34 cellular contexts compared by ENCODE assay signal in the genomic region with DNA sequence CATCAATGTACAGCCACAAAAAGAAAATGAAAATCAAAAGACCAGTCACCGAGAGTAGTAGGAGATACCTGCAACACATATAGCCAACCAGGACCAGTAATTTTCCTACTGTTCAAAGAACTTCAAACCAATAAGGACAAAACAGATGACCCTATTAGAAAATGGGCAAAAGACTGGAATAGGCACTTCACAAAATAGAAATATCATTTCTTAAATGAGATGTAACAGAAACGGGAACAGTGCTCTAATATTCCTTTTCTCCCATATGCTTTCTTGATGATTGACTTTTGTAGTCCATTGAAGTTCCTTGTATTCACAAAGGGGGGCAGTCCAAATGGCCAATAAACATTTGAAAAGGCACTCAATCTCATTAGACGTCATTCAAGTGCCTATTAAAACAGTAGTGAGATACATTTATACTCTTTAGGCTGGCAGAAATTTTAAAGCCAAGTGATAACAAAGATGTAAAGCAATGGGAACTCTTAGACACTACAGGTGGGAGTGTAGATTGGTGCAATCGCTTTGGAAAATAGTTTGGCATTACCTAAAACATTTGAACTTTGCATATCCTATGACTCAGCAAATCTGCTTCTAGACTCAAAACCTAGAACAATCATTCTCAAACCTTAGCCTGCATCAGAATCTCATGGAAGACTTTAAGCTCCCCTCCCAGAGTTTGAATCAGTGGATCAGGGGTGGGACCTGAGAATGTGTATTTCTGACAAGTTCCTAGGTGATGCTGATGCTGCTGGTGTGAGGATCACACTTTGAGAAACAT.
"Had no signal": no experiment of that assay in that cellular context is flagged by ENCODE, and none has a peak within 500 bp of the region (broad histone marks: within the 10 kb centered on the region; RNA-seq: fewer than 3 reads in every experiment).

No MANE protein-coding gene starts in this region.

- DNase-seq: activated B cell treated with CpG ODN at 0.5 μM for 24 hours; activated CD4-positive, alpha-beta memory T cell treated with anti-CD3 and anti-CD28 coated beads for 36 hours; activated CD4-positive, alpha-beta T cell treated with anti-CD3 and anti-CD28 coated beads for 4 hours; activated CD4-positive, alpha-beta T cell treated with anti-CD3 and anti-CD28 coated beads, Interleukin-2, amount 10 ng/mL, durations not matched to agents 24 days and 14 days; activated CD4-positive, alpha-beta T cell treated with anti-CD3 and anti-CD28 coated beads, Interleukin-2, amount 50 U/mL, for 1 hour; activated CD4-positive, alpha-beta T cell treated with anti-CD3 and anti-CD28 coated beads, Interleukin-2, amount 50 U/mL, for 4 hours; activated CD4-positive, CD25-positive, alpha-beta regulatory T cell treated with anti-CD3 and anti-CD28 coated beads, Interleukin-2, amount 50 U/mL, for 72 hours; activated CD8-positive, alpha-beta memory T cell treated with anti-CD3 and anti-CD28 coated beads, Interleukin-2, amount 50 U/mL, for 4 hours; activated CD8-positive, alpha-beta T cell treated with anti-CD3 and anti-CD28 coated beads for 36 hours; activated effector memory CD4-positive, alpha-beta T cell treated with anti-CD3 and anti-CD28 coated beads, Interleukin-2, amount 50 U/mL, for 16 hours; activated gamma-delta T cell treated with Interleukin-2 at 50 U/mL for 16 hours; activated naive CD4-positive, alpha-beta T cell; activated naive CD4-positive, alpha-beta T cell treated with anti-CD3 and anti-CD28 coated beads for 36 hours; activated naive CD4-positive, alpha-beta T cell treated with anti-CD3 and anti-CD28 coated beads, Interleukin-2, amount 50 U/mL, for 16 hours; activated naive CD8-positive, alpha-beta T cell treated with anti-CD3 and anti-CD28 coated beads for 36 hours; activated T-cell treated with anti-CD3 and anti-CD28 coated beads for 4 hours; activated T-cell treated with anti-CD3 and anti-CD28 coated beads, Interleukin-2, amount 50 U/mL, for 1 hour; activated T-cell treated with anti-CD3 and anti-CD28 coated beads, Interleukin-2, amount 50 U/mL, for 4 hours; activated T-cell treated with anti-CD3 and anti-CD28 coated beads, Interleukin-2, amount 50 U/mL, for 72 hours; adrenal gland; amniotic stem cell; body of pancreas; brain microvascular endothelial cell; central memory CD4-positive, alpha-beta T cell; T-helper 2 cell; T-helper 9 cell had no signal

- H3K36me3 ChIP-seq: adrenal gland, brain microvascular endothelial cell, breast epithelium had no signal

- H3K27ac ChIP-seq: adrenal gland, body of pancreas, brain microvascular endothelial cell, breast epithelium, VCaP had no signal

- H3K27me3 ChIP-seq: adrenal gland, body of pancreas, brain microvascular endothelial cell, breast epithelium had no signal

- ATAC-seq: activated CD8-positive, alpha-beta T cell treated with anti-CD3 and anti-CD28 coated beads for 36 hours; activated naive CD4-positive, alpha-beta T cell treated with anti-CD3 and anti-CD28 coated beads, Interleukin-2, amount 50 U/mL, for 72 hours; activated T-cell treated with anti-CD3 and anti-CD28 coated beads, Interleukin-2, amount 50 U/mL, for 4 hours; activated T-cell treated with anti-CD3 and anti-CD28 coated beads, Interleukin-2, amount 50 U/mL, for 72 hours; activated T-helper 17 cell treated with anti-CD3 and anti-CD28 coated beads, Interleukin-2, amount 50 U/mL, for 72 hours; body of pancreas had no signal

- FAIRE-seq: astrocyte, TTC549 had no signal

- H3K27me3 Mint-ChIP-seq: activated CD4-positive, alpha-beta memory T cell treated with anti-CD3 and anti-CD28 coated beads for 36 hours; activated CD4-positive, alpha-beta T cell treated with anti-CD3 and anti-CD28 coated beads, Interleukin-2, amount 10 ng/mL, durations not matched to agents 24 days and 14 days; activated naive CD8-positive, alpha-beta T cell treated with anti-CD3 and anti-CD28 coated beads for 36 hours; activated T-helper 17 cell treated with anti-CD3 and anti-CD28 coated beads, Interleukin-2, amount 50 U/mL, for 72 hours had no signal

- H3K27ac Mint-ChIP-seq: activated B cell treated with CpG ODN at 0.5 μM for 24 hours; activated CD4-positive, alpha-beta memory T cell treated with anti-CD3 and anti-CD28 coated beads for 36 hours; activated CD4-positive, alpha-beta T cell treated with anti-CD3 and anti-CD28 coated beads, Interleukin-2, amount 10 ng/mL, durations not matched to agents 24 days and 14 days; activated CD8-positive, alpha-beta T cell treated with anti-CD3 and anti-CD28 coated beads for 36 hours; activated naive CD4-positive, alpha-beta T cell treated with anti-CD3 and anti-CD28 coated beads for 36 hours; activated naive CD4-positive, alpha-beta T cell treated with anti-CD3 and anti-CD28 coated beads, Interleukin-2, amount 50 U/mL, for 72 hours; activated naive CD8-positive, alpha-beta T cell treated with anti-CD3 and anti-CD28 coated beads for 36 hours; activated T-cell treated with anti-CD3 and anti-CD28 coated beads, Interleukin-2, amount 50 U/mL, for 72 hours; activated T-helper 1 cell treated with anti-CD3 and anti-CD28 coated beads, Interleukin-12 subunit alpha, Interleukin-12 subunit beta, Interleukin-2, Interleukin-4 antibody, amounts not matched to agents 30 ng/mL and 10 ng/mL and 1 ng/mL, durations not matched to agents 14 hours and 24 hours and 36 hours; activated T-helper 17 cell treated with anti-CD3 and anti-CD28 coated beads, Interleukin-2, amount 50 U/mL, for 72 hours; T-helper 2 cell treated with Interferon-gamma antibody and Interleukin-4, amounts not matched to agents 5 μg/mL and 100 μg/mL, for 36 hours had no signal

- H3K4me1 Mint-ChIP-seq: activated B cell treated with CpG ODN at 0.5 μM for 24 hours; activated CD4-positive, alpha-beta T cell treated with anti-CD3 and anti-CD28 coated beads, Interleukin-2, amount 10 ng/mL, durations not matched to agents 24 days and 14 days; activated naive CD8-positive, alpha-beta T cell treated with anti-CD3 and anti-CD28 coated beads for 36 hours; activated T-helper 17 cell treated with anti-CD3 and anti-CD28 coated beads, Interleukin-2, amount 50 U/mL, for 72 hours had no signal

- H3K4me3 ChIP-seq: adrenal gland, body of pancreas, breast epithelium had no signal

- H3K4me3 Mint-ChIP-seq: activated B cell treated with CpG ODN at 0.5 μM for 24 hours; activated CD4-positive, alpha-beta memory T cell treated with anti-CD3 and anti-CD28 coated beads for 36 hours; activated CD4-positive, alpha-beta T cell treated with anti-CD3 and anti-CD28 coated beads, Interleukin-2, amount 10 ng/mL, durations not matched to agents 24 days and 14 days; activated CD8-positive, alpha-beta T cell treated with anti-CD3 and anti-CD28 coated beads for 36 hours; activated naive CD4-positive, alpha-beta T cell treated with anti-CD3 and anti-CD28 coated beads for 36 hours; activated naive CD8-positive, alpha-beta T cell treated with anti-CD3 and anti-CD28 coated beads for 36 hours; activated T-cell treated with anti-CD3 and anti-CD28 coated beads, Interleukin-2, amount 50 U/mL, for 4 hours; activated T-cell treated with anti-CD3 and anti-CD28 coated beads, Interleukin-2, amount 50 U/mL, for 72 hours; activated T-helper 1 cell treated with anti-CD3 and anti-CD28 coated beads, Interleukin-12 subunit alpha, Interleukin-12 subunit beta, Interleukin-2, Interleukin-4 antibody, amounts not matched to agents 30 ng/mL and 10 ng/mL and 1 ng/mL, durations not matched to agents 14 hours and 24 hours and 36 hours; activated T-helper 17 cell treated with anti-CD3 and anti-CD28 coated beads, Interleukin-2, amount 50 U/mL, for 72 hours; T-helper 2 cell treated with Interferon-gamma antibody and Interleukin-4, amounts not matched to agents 5 μg/mL and 100 μg/mL, for 36 hours had no signal

- H3K4me1 ChIP-seq: adrenal gland, breast epithelium had no signal

- H3K9me3 ChIP-seq: adrenal gland, body of pancreas had no signal
